In genomic region chr9:935348-935965, GRCh38 we compare ENCODE assay signal across 14 cellular contexts. TPM values are rescaled to one million over a fixed set of nuclear protein-coding genes. Genes with fewer than 3 reads are reported as not detected.
DNase-seq lines count a peak whose midpoint lies in the region; ATAC-seq and TF ChIP-seq lines count a peak whose summit lies in the region.
"Had no signal": no experiment of that assay in that cellular context is flagged by ENCODE, and none has a peak within 500 bp of the region (broad histone marks: within the 10 kb centered on the region; RNA-seq: fewer than 3 reads in every experiment).

No MANE protein-coding gene starts in this region.

- no peaks in the 10 kb centered on the region for H3K79me2 ChIP-seq in PC-3 (ENCODE audit: low read length)

- peak overlapping the region; percentile 30; the same call in 1 of the 2 replicates for H2AFZ ChIP-seq in PC-3 (ENCODE audit: low read length)

- H3K4me2 ChIP-seq in PC-3 (ENCODE audit: low read length): peak overlapping the region; percentile 59
- H3K4me2 ChIP-seq: BLaER1 had no signal

- POLR2A ChIA-PET in PC-3 (lab: Charles Lee; ENCODE audit: unreplicated experiment): no interaction called here
- POLR2A ChIA-PET in naive thymus-derived CD4-positive, alpha-beta T cell (lab: Charles Lee): no interaction called here

- H3K36me3 ChIP-seq in PC-3 (ENCODE audit: low read depth, low read length): no peaks in the 10 kb centered on the region
- no peaks in the 10 kb centered on the region for H3K36me3 ChIP-seq in naive thymus-derived CD4-positive, alpha-beta T cell (ENCODE audit: control insufficient read depth in 2 of 3, insufficient read depth in 3 of 3, low read length in 3 of 3)
- H3K36me3 ChIP-seq: BLaER1 had no signal

- 0 out of 2 replicates have a peak, but pooled peaks cover 7% of the 10 kb centered on the region for H3K4me1 ChIP-seq in PC-3 (ENCODE audit: insufficient read depth, low read length)
- no peaks in the 10 kb centered on the region for H3K4me1 ChIP-seq in naive thymus-derived CD4-positive, alpha-beta T cell (ENCODE audit: control insufficient read depth in 2 of 2, insufficient read depth in 2 of 2, low read length in 2 of 2)
- H3K4me1 ChIP-seq: BLaER1 had no signal

- H3K4me3 ChIP-seq in PC-3 (ENCODE audit: low read length): 0 out of 2 replicates have a peak overlapping the region, but pooled peaks have one; percentile 7
- no peak overlapping the region for H3K4me3 ChIP-seq in naive thymus-derived CD4-positive, alpha-beta T cell (ENCODE audit: low read length)
- H3K4me3 ChIP-seq: BLaER1 had no signal

- peaks cover 0 to 7% (median 0%) of the 10 kb centered on the region in 5 donors for H3K36me3 Mint-ChIP-seq in naive thymus-derived CD4-positive, alpha-beta T cell
- H3K36me3 Mint-ChIP-seq: activated CD4-positive, alpha-beta memory T cell treated with anti-CD3 and anti-CD28 coated beads for 36 hours had no signal

- H3K4me3 Mint-ChIP-seq in naive thymus-derived CD4-positive, alpha-beta T cell: no peak overlapping the region
- H3K4me3 Mint-ChIP-seq: activated CD4-positive, alpha-beta memory T cell treated with anti-CD3 and anti-CD28 coated beads for 36 hours; activated naive CD8-positive, alpha-beta T cell treated with anti-CD3 and anti-CD28 coated beads, Interleukin-2, amount 50 U/mL, for 24 hours had no signal

- H3F3A ChIP-seq in PC-3 (ENCODE audit: low read length, unreplicated experiment): no peaks in the 10 kb centered on the region

- peak; percentile 22 for DNase-seq in AG20443 (ENCODE audit: low spot score)
- DNase-seq in LHCN-M2 (ENCODE audit: low read depth): peak; percentile 5
- peak; percentile 46 for DNase-seq in PC-3
- peak; percentile 92 for DNase-seq in islet precursor cell
- DNase-seq in naive thymus-derived CD4-positive, alpha-beta T cell: no peak
- DNase-seq: activated CD4-positive, alpha-beta memory T cell treated with anti-CD3 and anti-CD28 coated beads for 36 hours; activated naive CD8-positive, alpha-beta T cell treated with anti-CD3 and anti-CD28 coated beads, Interleukin-2, amount 50 U/mL, for 24 hours; left cardiac atrium; SIG-M5 had no signal

- peaks cover 40% of the 10 kb centered on the region for H3K27me3 ChIP-seq in PC-3 (ENCODE audit: low read length)
- H3K27me3 ChIP-seq in naive thymus-derived CD4-positive, alpha-beta T cell (ENCODE audit: control insufficient read depth in 2 of 2, insufficient read depth in 2 of 2, low read length in 2 of 2): no peaks in the 10 kb centered on the region
- H3K27me3 ChIP-seq: BLaER1 had no signal

- intact Hi-C loops in PC-3 (cut with micrococcal nuclease): no loop called here
- intact Hi-C loops in naive thymus-derived CD4-positive, alpha-beta T cell (cut with micrococcal nuclease): no loop called here

- BruUV-seq in PC-3 (replicated peaks; lab: Mats Ljungman, UMichigan): no TSS peak

- H3K9me3 Mint-ChIP-seq in naive thymus-derived CD4-positive, alpha-beta T cell: peaks cover 0 to 22% (median 11%) of the 10 kb centered on the region in 11 donors

- TF ChIP-seq CTCF in PC-3 (conservative IDR thresholded peaks at IDR 0.05; ENCODE audit: low read depth, low read length): no peak

- H3K9ac ChIP-seq in PC-3 (ENCODE audit: low read length): no peak overlapping the region
- H3K9ac ChIP-seq: BLaER1 had no signal

- CTCF ChIA-PET in PC-3 (lab: Charles Lee): no interaction called here
- CTCF ChIA-PET in naive thymus-derived CD4-positive, alpha-beta T cell (lab: Charles Lee): no interaction called here

- no peaks in the 10 kb centered on the region for H3K4me1 Mint-ChIP-seq in naive thymus-derived CD4-positive, alpha-beta T cell
- H3K4me1 Mint-ChIP-seq: activated naive CD8-positive, alpha-beta T cell treated with anti-CD3 and anti-CD28 coated beads, Interleukin-2, amount 50 U/mL, for 24 hours had no signal

- peaks cover 37 to 71% (median 52%) of the 10 kb centered on the region in 5 donors for H3K27me3 Mint-ChIP-seq in naive thymus-derived CD4-positive, alpha-beta T cell

- H3K9me2 ChIP-seq in PC-3 (replicated peaks; ENCODE audit: low read length): no peaks in the 10 kb centered on the region

- no peak overlapping the region for H3K27ac Mint-ChIP-seq in naive thymus-derived CD4-positive, alpha-beta T cell
- H3K27ac Mint-ChIP-seq: activated CD4-positive, alpha-beta memory T cell treated with anti-CD3 and anti-CD28 coated beads for 36 hours; activated naive CD8-positive, alpha-beta T cell treated with anti-CD3 and anti-CD28 coated beads, Interleukin-2, amount 50 U/mL, for 24 hours had no signal

- no peaks in the 10 kb centered on the region for H4K20me1 ChIP-seq in PC-3 (ENCODE audit: low read length)
- H4K20me1 ChIP-seq: BLaER1 had no signal

- H3K27ac ChIP-seq in PC-3 (ENCODE audit: low read length): no peak overlapping the region
- no peak overlapping the region for H3K27ac ChIP-seq in naive thymus-derived CD4-positive, alpha-beta T cell (ENCODE audit: low read depth, low read length)
- H3K27ac ChIP-seq: BLaER1 had no signal

- H3K9me3 ChIP-seq in PC-3 (ENCODE audit: low read length): no peaks in the 10 kb centered on the region
- peaks cover 0 to 8% (median 0%) of the 10 kb centered on the region in 3 experiments for H3K9me3 ChIP-seq in naive thymus-derived CD4-positive, alpha-beta T cell (ENCODE audit: control insufficient read depth in 2 of 3, low read length in 3 of 3)

- ATAC-seq in PC-3: 0 out of 2 replicates have a peak, but pooled peaks have one; percentile 13
- no peak for ATAC-seq in HG03469 (IDR thresholded peaks at IDR 0.05; ENCODE audit: unreplicated experiment)
- ATAC-seq in GM18873 (IDR thresholded peaks at IDR 0.05; ENCODE audit: low FRiP score, unreplicated experiment): no peak
- ATAC-seq in naive thymus-derived CD4-positive, alpha-beta T cell: no peak
- ATAC-seq in HG03442 (IDR thresholded peaks at IDR 0.05; ENCODE audit: unreplicated experiment): no peak
- ATAC-seq: activated naive CD8-positive, alpha-beta T cell treated with anti-CD3 and anti-CD28 coated beads, Interleukin-2, amount 50 U/mL, for 24 hours had no signal

RNA-seq across cellular contexts. Expression of gene DMRT3, which starts 41.0 kb away (rescaled TPM):
- total RNA-seq in LHCN-M2 (2014; rRNA removed) (not detected in 2 replicates), PC-3 (2014; rRNA removed) (not detected in 2 replicates)
- polyA plus RNA-seq in LHCN-M2 (2012): not detected
- total RNA-seq in naive thymus-derived CD4-positive, alpha-beta T cell: not detected
- polyA plus RNA-seq in naive thymus-derived CD4-positive, alpha-beta T cell: not detected
- total RNA-seq: activated CD4-positive, alpha-beta memory T cell treated with anti-CD3 and anti-CD28 coated beads for 36 hours; left cardiac atrium; posterior vena cava had no signal

Comparison
In these comparisons a context has a peak if more than half of its experiments do, and no peak if none do; other contexts are left out.
1. DNase-seq: peak in AG20443 (single experiment), LHCN-M2 (single experiment), PC-3 (single experiment) and islet precursor cell (single experiment); none in naive thymus-derived CD4-positive, alpha-beta T cell (0 of 9).